ENCODE assay signal across 8 cellular contexts in genomic region chr5:140548300-140548688, GRCh38. TPM values are rescaled to one million over a fixed set of nuclear protein-coding genes. Genes with fewer than 3 reads are reported as not detected.
DNase-seq lines count a peak whose midpoint lies in the region; ATAC-seq and TF ChIP-seq lines count a peak whose summit lies in the region.

No MANE protein-coding gene starts in this region.

- intact Hi-C loops in Caco-2 (cut with micrococcal nuclease; ENCODE audit: unreplicated experiment) (no loop called here), ovary (cut with DNase I) (loop anchor here in 2 of 4 donors (5.0 kb wide), 3 partner anchors 94 to 146 kb away; partner anchors contain the start of genes ANKHD1 (in 1 of the 2), IK (in 1 of the 2) and NDUFA2 (in 1 of the 2))

- H3K4me1 ChIP-seq in Caco-2 (peaks cover 13% of the 10 kb centered on the region), esophagus (ENCODE audit: control insufficient read depth in 2 of 2, insufficient read depth in 2 of 2, low read length in 1 of 2) (peaks cover 12 to 16% of the 10 kb centered on the region in 2 donors), ovary (ENCODE audit: insufficient read depth) (peaks cover 15% of the 10 kb centered on the region)

- H3K9me3 ChIP-seq in Caco-2 (no peaks in the 10 kb centered on the region), MG63 (no peaks in the 10 kb centered on the region), esophagus (ENCODE audit: control insufficient read depth in 2 of 2, insufficient read depth in 1 of 2, low read depth in 1 of 2, low read length in 1 of 2) (no peaks in the 10 kb centered on the region), ovary (no peaks in the 10 kb centered on the region)

- peak overlapping the region; percentile 69 for H3K4me3 Mint-ChIP-seq in Caco-2 (ENCODE audit: unreplicated experiment)

- H3K36me3 Mint-ChIP-seq in Caco-2 (ENCODE audit: insufficient read depth, unreplicated experiment) = peaks cover 93% of the 10 kb centered on the region

- peak overlapping the region; percentile 38 for H3K4me3 ChIP-seq in Caco-2 (ENCODE audit: low read depth, low read length)
- H3K4me3 ChIP-seq in MG63 = peak overlapping the region; percentile 47
- peak overlapping the region; percentile 50 to 61 for H3K4me3 ChIP-seq in esophagus (ENCODE audit: low read depth in 1 of 2, low read length in 2 of 2)
- peak overlapping the region; percentile 48 for H3K4me3 ChIP-seq in ovary

- DNase-seq in Caco-2 (no peak), MG63 (no peak), ovary (no peak), DMS53 (lab: John Stamatoyannopoulos, UW) (no peak), AG20443 (ENCODE audit: low spot score) (no peak), hippocampal formation (lab: John Stamatoyannopoulos, UW) (no peak)

- TF ChIP-seq EP300 in ovary (IDR thresholded peaks at IDR 0.05) = no peak

- no peak for TF ChIP-seq POLR2A in ovary (IDR thresholded peaks at IDR 0.05)

- no peaks in the 10 kb centered on the region for H3K27me3 Mint-ChIP-seq in Caco-2 (ENCODE audit: insufficient read depth, unreplicated experiment)

- peak overlapping the region; percentile 99 to 100 for H3K27ac ChIP-seq in esophagus (ENCODE audit: low read depth in 2 of 2, low read length in 1 of 2)
- H3K27ac ChIP-seq in ovary = peak overlapping the region; percentile 91 to 96

- CTCF ChIA-PET in Caco-2 (lab: Charles Lee) = interaction anchor here (1.3 to 1.7 kb wide), 4 partner anchors 9 to 175 kb away, joined by 3 to 10 read pairs (median 4); partner anchors contain the start of genes CD14, SRA1 and ZMAT2

- no peak for ATAC-seq in HG02938 (IDR thresholded peaks at IDR 0.05; ENCODE audit: unreplicated experiment)

- H3K9me3 Mint-ChIP-seq in Caco-2 (ENCODE audit: unreplicated experiment) = no peaks in the 10 kb centered on the region

- 3 to 10% methylated on average over 5 of the region's 5 CpGs for WGBS in esophagus, 2 donors
- 0 to 3% (median 1%) methylated on average over 5 of the region's 5 CpGs for WGBS in ovary, 3 donors

- POLR2A ChIA-PET in Caco-2 (lab: Charles Lee) = interaction anchor here (1.1 to 2.1 kb wide), 7 partner anchors 9 to 163 kb away, joined by 3 to 30 read pairs (median 8); partner anchors contain the start of genes APBB3, HARS1, HARS2 and IK

- BruUV-seq in Caco-2 (replicated peaks; lab: Mats Ljungman, UMichigan) = no TSS peak

- H3K27me3 ChIP-seq in Caco-2 (replicated peaks; ENCODE audit: control insufficient read depth, insufficient read depth, low read length) = no peaks in the 10 kb centered on the region
- H3K27me3 ChIP-seq in MG63 = no peaks in the 10 kb centered on the region
- H3K27me3 ChIP-seq in esophagus (ENCODE audit: control insufficient read depth in 1 of 2, insufficient read depth in 2 of 2, low read length in 2 of 2) = no peaks in the 10 kb centered on the region
- no peaks in the 10 kb centered on the region for H3K27me3 ChIP-seq in ovary

- peaks cover 20% of the 10 kb centered on the region for H3K4me1 Mint-ChIP-seq in Caco-2 (ENCODE audit: low read depth, unreplicated experiment)

- TF ChIP-seq CTCF in Caco-2 (IDR thresholded peaks at IDR 0.05; ENCODE audit: insufficient read depth in 1 of 2, low read depth in 1 of 2, low read length in 1 of 2, severe bottlenecking in 1 of 2, unreplicated experiment in 1 of 2) (no peak), ovary (IDR thresholded peaks at IDR 0.05) (no peak)

- H3K27ac Mint-ChIP-seq in Caco-2 (ENCODE audit: unreplicated experiment) = peak overlapping the region; percentile 88

- H3K36me3 ChIP-seq in Caco-2 (ENCODE audit: control insufficient read depth, insufficient read depth, low read length) = peaks cover 6% of the 10 kb centered on the region
- H3K36me3 ChIP-seq in MG63 = peaks cover 58% of the 10 kb centered on the region
- peaks cover 11 to 14% of the 10 kb centered on the region in 2 donors for H3K36me3 ChIP-seq in esophagus (ENCODE audit: control insufficient read depth in 2 of 2, insufficient read depth in 2 of 2, low read length in 1 of 2)
- H3K36me3 ChIP-seq in ovary = no peaks in the 10 kb centered on the region

RNA-seq across cellular contexts. Expression of gene EIF4EBP3, which starts 0.8 kb away (rescaled TPM):
- total RNA-seq in Caco-2 (2022) (7.6 and 8.0 TPM in 2 replicates), ovary (10 to 100 TPM in 6 of 7 donors, 1 to 10 TPM in 1; 8.6 to 23.6 (median 17.8) TPM)
- 4.0 and 4.5 TPM in 2 replicates for total RNA-seq in MG63 (2014; rRNA removed; shearing (Covaris generic); ENCODE audit: low replicate concordance)
- polyA plus RNA-seq in esophagus (10 to 100 TPM; 27.6 to 38.2 TPM), ovary (10 to 100 TPM; 16.0 to 30.2 TPM)

RNA-seq across cellular contexts. Expression of gene SRA1, which starts 9.0 kb away (rescaled TPM):
- total RNA-seq in Caco-2 (2022) (44.0 and 50.3 TPM in 2 replicates), ovary (10 to 100 TPM; 11.7 to 34.4 (median 20.1) TPM)
- total RNA-seq in MG63 (2014; rRNA removed; shearing (Covaris generic); ENCODE audit: low replicate concordance) = 62.1 and 92.9 TPM in 2 replicates
- polyA plus RNA-seq in esophagus (10 to 100 TPM; 23.1 to 23.7 TPM), ovary (10 to 100 TPM; 16.9 to 33.2 TPM)

RNA-seq across cellular contexts. Expression of gene APBB3, which starts 16.1 kb away (rescaled TPM):
- total RNA-seq in Caco-2 (2022) (23.4 and 25.1 TPM in 2 replicates), ovary (10 to 100 TPM; 33.0 to 47.6 (median 39.5) TPM)
- total RNA-seq in MG63 (2014; rRNA removed; shearing (Covaris generic); ENCODE audit: low replicate concordance) = 7.2 and 12.5 TPM in 2 replicates
- polyA plus RNA-seq in esophagus (10 to 100 TPM; 10.9 to 20.7 TPM), ovary (10 to 100 TPM; 13.1 to 36.1 TPM)

RNA-seq across cellular contexts. Expression of gene SLC35A4, which starts 16.3 kb away (rescaled TPM):
- total RNA-seq in Caco-2 (2022) = 79.5 and 91.3 TPM in 2 replicates
- 21.7 and 24.8 TPM in 2 replicates for total RNA-seq in MG63 (2014; rRNA removed; shearing (Covaris generic); ENCODE audit: low replicate concordance)
- 10 to 100 TPM; 26.2 to 42.3 TPM for polyA plus RNA-seq in esophagus
- 10 to 100 TPM; 22.3 to 65.7 (median 47.1) TPM for total RNA-seq in ovary
- 10 to 100 TPM; 27.1 to 80.2 TPM for polyA plus RNA-seq in ovary
